In the genomic region with DNA sequence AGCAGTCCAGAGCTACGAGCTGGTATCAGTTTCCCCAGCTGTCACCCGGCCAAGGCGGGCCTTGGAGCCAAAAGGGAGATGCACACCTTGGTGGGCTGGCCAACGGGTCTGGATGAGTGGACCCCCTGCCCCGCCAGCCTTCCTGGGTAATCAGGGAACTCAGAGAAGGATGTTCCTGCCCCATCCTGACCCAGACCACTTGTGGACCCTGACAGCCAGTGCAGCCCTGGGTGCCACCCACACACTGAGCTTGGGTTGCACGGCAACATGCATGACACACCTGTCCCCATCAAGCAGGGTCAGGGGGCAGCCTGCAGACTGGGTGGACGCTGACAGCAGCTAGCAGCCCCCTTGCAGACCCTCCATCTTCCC, we compare ENCODE assay signal across 11 cellular contexts. TPM values are rescaled to one million over a fixed set of nuclear protein-coding genes. Genes with fewer than 3 reads are reported as not detected.
DNase-seq lines count a peak whose midpoint lies in the region; ATAC-seq and TF ChIP-seq lines count a peak whose summit lies in the region.
"Had no signal": no experiment of that assay in that cellular context is flagged by ENCODE, and none has a peak within 500 bp of the region (broad histone marks: within the 10 kb centered on the region; RNA-seq: fewer than 3 reads in every experiment).

No MANE protein-coding gene starts in this region.

- TF ChIP-seq CTCF in DND-41 (IDR thresholded peaks at IDR 0.05; ENCODE audit: borderline replicate concordance, extremely low read depth, low read length, poor library complexity, severe bottlenecking) (no peak), OCI-LY3 (IDR thresholded peaks at IDR 0.05; ENCODE audit: low read depth, low read length) (no peak), osteoblast (IDR thresholded peaks at IDR 0.05; ENCODE audit: extremely low read depth, low read depth, low read length) (no peak)

- H3K27ac Mint-ChIP-seq in effector memory CD8-positive, alpha-beta T cell = peak overlapping the region in 1 of 2 donors; percentile 91

- H3K4me3 ChIP-seq in DND-41 (ENCODE audit: low read depth in 1 of 2, low read length in 2 of 2) (no peak overlapping the region), OCI-LY3 (ENCODE audit: low read length) (no peak overlapping the region), osteoblast (ENCODE audit: insufficient read depth, low read length) (peak overlapping the region; percentile 63)

- peak overlapping the region; percentile 96; the same call in 1 of the 2 replicates for H3K4me2 ChIP-seq in DND-41 (ENCODE audit: insufficient read depth, low read length)
- 0 out of 2 replicates have a peak overlapping the region, but pooled peaks have one; percentile 100 for H3K4me2 ChIP-seq in OCI-LY3 (ENCODE audit: low read length)
- peak overlapping the region; percentile 81 for H3K4me2 ChIP-seq in osteoblast (ENCODE audit: insufficient read depth, low read length)

- H3K4me1 ChIP-seq in DND-41 (ENCODE audit: insufficient read depth, low read length) = peaks cover 38% of the 10 kb centered on the region
- H3K4me1 ChIP-seq in OCI-LY3 (ENCODE audit: low read length) = peaks cover 34% of the 10 kb centered on the region
- H3K4me1 ChIP-seq in osteoblast (ENCODE audit: insufficient read depth, low read length) = peaks cover 35% of the 10 kb centered on the region

- peaks cover 22% of the 10 kb centered on the region for H3K36me3 Mint-ChIP-seq in effector memory CD8-positive, alpha-beta T cell (ENCODE audit: insufficient read depth)

- no peaks in the 10 kb centered on the region for H3K9me3 Mint-ChIP-seq in effector memory CD8-positive, alpha-beta T cell

- H3K27me3 ChIP-seq in DND-41 (ENCODE audit: insufficient read depth, low read length, poor library complexity) = no peaks in the 10 kb centered on the region
- no peaks in the 10 kb centered on the region for H3K27me3 ChIP-seq in OCI-LY3 (ENCODE audit: low read depth, low read length)
- peaks cover 31% of the 10 kb centered on the region for H3K27me3 ChIP-seq in osteoblast (ENCODE audit: insufficient read depth, low read length)
- H3K27me3 ChIP-seq: ovary had no signal

- H3K9me3 ChIP-seq in DND-41 (ENCODE audit: insufficient read depth, low read length, severe bottlenecking) (no peaks in the 10 kb centered on the region), OCI-LY3 (ENCODE audit: insufficient read depth, low read length) (no peaks in the 10 kb centered on the region), osteoblast (ENCODE audit: low read depth, low read length) (no peaks in the 10 kb centered on the region)
- H3K9me3 ChIP-seq: ovary had no signal

- H3K36me3 ChIP-seq in DND-41 (ENCODE audit: insufficient read depth, low read length) (peaks cover 13% of the 10 kb centered on the region), OCI-LY3 (replicated peaks; ENCODE audit: low read depth, low read length) (peaks cover 3% of the 10 kb centered on the region), osteoblast (ENCODE audit: insufficient read depth, low read length) (no peaks in the 10 kb centered on the region)
- H3K36me3 ChIP-seq: ovary had no signal

- H3K79me2 ChIP-seq in DND-41 (ENCODE audit: insufficient read depth, low read length) (peaks cover 44% of the 10 kb centered on the region), OCI-LY3 (ENCODE audit: low read length) (peaks cover 45% of the 10 kb centered on the region), osteoblast (ENCODE audit: insufficient read depth, low read length) (peaks cover 45% of the 10 kb centered on the region)

- H3K9ac ChIP-seq in DND-41 (ENCODE audit: low read depth, low read length) (no peak overlapping the region), OCI-LY3 (ENCODE audit: low read length) (no peak overlapping the region)

- H2AFZ ChIP-seq in DND-41 (ENCODE audit: low read depth, low read length) (no peak overlapping the region), OCI-LY3 (ENCODE audit: low read depth, low read length) (no peak overlapping the region), osteoblast (ENCODE audit: low read length) (peak overlapping the region; percentile 80)

- peaks cover 23 to 34% of the 10 kb centered on the region in 2 donors for H3K4me1 Mint-ChIP-seq in effector memory CD8-positive, alpha-beta T cell (ENCODE audit: low read depth in 2 of 2)

- peak overlapping the region; percentile 92 to 96 for H3K4me3 Mint-ChIP-seq in effector memory CD8-positive, alpha-beta T cell

- H3K27ac ChIP-seq in DND-41 (ENCODE audit: low read length) = no peak overlapping the region
- no peak overlapping the region for H3K27ac ChIP-seq in OCI-LY3 (ENCODE audit: low read length)
- no peak overlapping the region for H3K27ac ChIP-seq in osteoblast (ENCODE audit: low read depth, low read length)

- DNase-seq in DND-41 (no peak), osteoblast (ENCODE audit: insufficient read length, low spot score, missing footprints) (peak; percentile 42), NCI-H2081 (lab: John Stamatoyannopoulos, UW) (no peak), AG20443 (ENCODE audit: low spot score) (no peak)
- no peak for DNase-seq in effector memory CD8-positive, alpha-beta T cell
- DNase-seq: NCI-H1694, RPMI8226 had no signal

- H3K27me3 Mint-ChIP-seq in effector memory CD8-positive, alpha-beta T cell = peaks cover 33 to 47% of the 10 kb centered on the region in 2 donors

- H4K20me1 ChIP-seq in DND-41 (ENCODE audit: insufficient read depth, low read length) (peaks cover 27% of the 10 kb centered on the region; the same call in 1 of the 2 replicates), OCI-LY3 (ENCODE audit: insufficient read depth, low read length) (peaks cover 10% of the 10 kb centered on the region; the same call in 1 of the 2 replicates), osteoblast (ENCODE audit: insufficient read depth, low read length) (peaks cover 23% of the 10 kb centered on the region)

- no peak for ATAC-seq in DND-41 (ENCODE audit: insufficient read depth, low read depth)
- no peak for ATAC-seq in effector memory CD8-positive, alpha-beta T cell (replicated peaks)
- ATAC-seq in HG02884 (IDR thresholded peaks at IDR 0.05; ENCODE audit: unreplicated experiment) = no peak

RNA-seq across cellular contexts. Expression of gene SLC25A1, which starts 8.6 kb away (rescaled TPM):
- total RNA-seq in osteoblast = 63.7 and 69.2 TPM in 2 replicates

RNA-seq across cellular contexts. Expression of gene GSC2, which starts 19.8 kb away (rescaled TPM):
- not detected in 2 replicates for total RNA-seq in osteoblast
- total RNA-seq: Daoy, ovary had no signal

RNA-seq across cellular contexts. Expression of gene ESS2, which starts 25.5 kb away (rescaled TPM):
- 19.4 and 22.1 TPM in 2 replicates for total RNA-seq in osteoblast

RNA-seq across cellular contexts. Expression of gene TSSK2, which starts 38.8 kb away (rescaled TPM):
- not detected in 2 replicates for total RNA-seq in osteoblast
- total RNA-seq: Daoy, ovary had no signal

RNA-seq across cellular contexts. Expression of gene DGCR2, which starts 47.7 kb away (rescaled TPM):
- 40.7 and 43.4 TPM in 2 replicates for total RNA-seq in osteoblast
